ENCODE assay signal across 19 cellular contexts in genomic region chr3:105173972-105174371, GRCh38.
DNase-seq lines count a peak whose midpoint lies in the region; ATAC-seq and TF ChIP-seq lines count a peak whose summit lies in the region.
"Had no signal": no experiment of that assay in that cellular context is flagged by ENCODE, and none has a peak within 500 bp of the region (broad histone marks: within the 10 kb centered on the region; RNA-seq: fewer than 3 reads in every experiment).

No MANE protein-coding gene starts in this region.

- intact Hi-C loops in body of pancreas (cut with DNase I), result no loop called here

- TF ChIP-seq POLR2A in body of pancreas (IDR thresholded peaks at IDR 0.05), result no peak

- DNase-seq in BE2C (peak; percentile 52), DMS79 treated with DMSO at 0.1 percent for 48 hours (lab: John Stamatoyannopoulos, UW) (peak; percentile 96), NCI-H510A treated with DMSO at 0.1 percent for 48 hours (lab: John Stamatoyannopoulos, UW) (peak; percentile 41), hippocampal formation (lab: John Stamatoyannopoulos, UW) (peak; percentile 7 to 25), mucosa of gallbladder (ENCODE audit: low spot score) (no peak), body of pancreas (no peak)
- DNase-seq: activated CD4-positive, alpha-beta T cell treated with anti-CD3 and anti-CD28 coated beads for 36 hours; activated effector memory CD4-positive, alpha-beta T cell treated with Interleukin-2 at 50 U/mL for 16 hours; activated T-cell treated with anti-CD3 and anti-CD28 coated beads for 4 hours; Kasumi-1; left ventricle myocardium inferior; naive thymus-derived CD4-positive, alpha-beta T cell; NCI-H1930; NCI-H774; stimulated activated CD4-positive, alpha-beta T cell treated with anti-CD3 and anti-CD28 coated beads, Interleukin-15, amount 100 ng/mL, for 24 hours; stimulated activated naive B cell treated with anti-CD40 and anti-IgM and Interleukin-4, amounts not matched to agents 10 μg/mL and 1 μg/mL and 100 μg/mL, for 72 hours; upper lobe of right lung had no signal

- H3K9me3 ChIP-seq in BE2C (no peaks in the 10 kb centered on the region), body of pancreas (no peaks in the 10 kb centered on the region)
- H3K9me3 ChIP-seq: left ventricle myocardium inferior, suprapubic skin, upper lobe of right lung had no signal

- H3K36me3 ChIP-seq in BE2C (no peaks in the 10 kb centered on the region), body of pancreas (replicated peaks in 1 of 2; ENCODE audit: insufficient read depth in 1 of 2, low read depth in 2 of 2) (no peaks in the 10 kb centered on the region)
- H3K36me3 ChIP-seq: left ventricle myocardium inferior, suprapubic skin, upper lobe of right lung had no signal

- H3K4me1 ChIP-seq in BE2C (peaks cover 6% of the 10 kb centered on the region), body of pancreas (no peaks in the 10 kb centered on the region)
- H3K4me1 ChIP-seq: left ventricle myocardium inferior, suprapubic skin, upper lobe of right lung had no signal

- ATAC-seq in body of pancreas, result no peak
- ATAC-seq in GM19455 (IDR thresholded peaks at IDR 0.05; ENCODE audit: unreplicated experiment), result no peak
- ATAC-seq: activated CD4-positive, alpha-beta T cell treated with anti-CD3 and anti-CD28 coated beads for 36 hours; naive thymus-derived CD4-positive, alpha-beta T cell; stimulated activated naive B cell treated with anti-CD40 and anti-IgM and Interleukin-4, amounts not matched to agents 10 μg/mL and 1 μg/mL and 100 μg/mL, for 72 hours; upper lobe of right lung had no signal

- WGBS in body of pancreas, 2 donors, result 65 to 73% methylated on average over 2 of the region's 2 CpGs

- no peak for TF ChIP-seq CTCF in BE2C (IDR thresholded peaks at IDR 0.05; ENCODE audit: low read depth, low read length)
- no peak for TF ChIP-seq CTCF in body of pancreas (IDR thresholded peaks at IDR 0.05)

- H3K4me3 ChIP-seq in BE2C (ENCODE audit: low read depth, low read length), result no peak overlapping the region
- no peak overlapping the region for H3K4me3 ChIP-seq in body of pancreas
- H3K4me3 ChIP-seq: left ventricle myocardium inferior, suprapubic skin, upper lobe of right lung had no signal

- no peak overlapping the region for H3K27ac ChIP-seq in body of pancreas
- H3K27ac ChIP-seq: left ventricle myocardium inferior, suprapubic skin, upper lobe of right lung had no signal

- H3K27me3 ChIP-seq in BE2C (no peaks in the 10 kb centered on the region), body of pancreas (no peaks in the 10 kb centered on the region)
- H3K27me3 ChIP-seq: suprapubic skin, upper lobe of right lung had no signal

Comparison
In these comparisons a context has a peak if more than half of its experiments do, and no peak if none do; other contexts are left out.
1. DNase-seq: peak in BE2C (single experiment), DMS79 treated with DMSO at 0.1 percent for 48 hours (single experiment), NCI-H510A treated with DMSO at 0.1 percent for 48 hours (single experiment) and hippocampal formation (2 of 2); none in mucosa of gallbladder (single experiment) and body of pancreas (0 of 4).